In the genomic region with DNA sequence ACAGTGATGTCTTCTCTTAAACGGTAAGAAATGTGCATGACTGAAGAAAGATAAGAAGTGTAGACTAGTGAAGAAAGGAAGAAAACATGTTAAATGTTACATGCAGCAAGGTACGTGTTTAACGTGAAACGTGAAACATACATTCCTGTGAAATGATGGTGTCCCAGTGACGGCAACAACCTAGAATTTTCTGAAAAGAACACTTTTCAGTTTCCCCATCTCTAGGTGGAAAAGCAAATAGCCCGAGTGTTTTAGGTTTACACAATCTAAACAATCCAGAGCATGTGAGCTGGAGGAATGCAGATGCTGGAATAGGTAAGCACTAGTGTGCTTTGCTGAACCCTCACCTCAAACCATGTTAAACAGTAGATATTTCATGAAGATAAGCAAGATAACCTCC, we compare ENCODE assay signal across 23 cellular contexts.
"Had no signal": no experiment of that assay in that cellular context is flagged by ENCODE, and none has a peak within 500 bp of the region (broad histone marks: within the 10 kb centered on the region; RNA-seq: fewer than 3 reads in every experiment).

No MANE protein-coding gene starts in this region.

- H3K4me3 ChIP-seq: esophagus muscularis mucosa, gastrocnemius medialis, heart right ventricle, left ventricle myocardium inferior, lung, neural progenitor cell, pancreas, tibial artery had no signal

- H3K9me3 ChIP-seq: esophagus muscularis mucosa, gastrocnemius medialis, heart right ventricle, left ventricle myocardium inferior, pancreas, tibial artery had no signal

- H3K27ac Mint-ChIP-seq: dendritic cell treated with granulocyte-macrophage colony-stimulating factor and Interleukin-4, amounts not matched to agents 40 ng/mL and 50 ng/mL, for 4 days; effector memory CD8-positive, alpha-beta T cell; natural killer cell treated with Interleukin-12 subunit alpha and Interleukin-12 subunit beta and Interleukin-15 and Interleukin-18, amount 100 ng/mL, for 72 hours; neural progenitor cell; progenitor cell of endocrine pancreas; stimulated activated effector memory CD8-positive, alpha-beta T cell treated with anti-CD3 and anti-CD28 coated beads, Interleukin-12 subunit alpha, Interleukin-12 subunit beta, amount 100 ng/mL, for 72 hours; stimulated activated naive CD8-positive, alpha-beta T cell treated with anti-CD3 and anti-CD28 coated beads, Interleukin-15, Interleukin-2, amounts not matched to agents 100 ng/mL and 50 ng/mL, for 24 hours had no signal

- ATAC-seq: effector memory CD8-positive, alpha-beta T cell; gastrocnemius medialis; heart right ventricle; natural killer cell treated with Interleukin-12 subunit alpha and Interleukin-12 subunit beta and Interleukin-15 and Interleukin-18, amount 100 ng/mL, for 72 hours; pancreas; right cardiac atrium; stimulated activated effector memory CD8-positive, alpha-beta T cell treated with anti-CD3 and anti-CD28 coated beads, Interleukin-12 subunit alpha, Interleukin-12 subunit beta, amount 100 ng/mL, for 72 hours had no signal

- H3K36me3 Mint-ChIP-seq: natural killer cell treated with Interleukin-12 subunit alpha and Interleukin-12 subunit beta and Interleukin-15 and Interleukin-18, amount 100 ng/mL, for 72 hours; neural progenitor cell; stimulated activated effector memory CD8-positive, alpha-beta T cell treated with anti-CD3 and anti-CD28 coated beads, Interleukin-12 subunit alpha, Interleukin-12 subunit beta, amount 100 ng/mL, for 72 hours had no signal

- H3K27me3 ChIP-seq: esophagus muscularis mucosa, gastrocnemius medialis, neural progenitor cell, pancreas, tibial artery had no signal

- H3K36me3 ChIP-seq: esophagus muscularis mucosa, gastrocnemius medialis, heart right ventricle, left ventricle myocardium inferior, neural progenitor cell, pancreas, tibial artery had no signal

- FAIRE-seq: pancreas, small intestine had no signal

- H3K9me3 Mint-ChIP-seq: dendritic cell treated with granulocyte-macrophage colony-stimulating factor and Interleukin-4, amounts not matched to agents 40 ng/mL and 50 ng/mL, for 4 days; effector memory CD8-positive, alpha-beta T cell; natural killer cell treated with Interleukin-12 subunit alpha and Interleukin-12 subunit beta and Interleukin-15 and Interleukin-18, amount 100 ng/mL, for 72 hours; neural progenitor cell; stimulated activated effector memory CD8-positive, alpha-beta T cell treated with anti-CD3 and anti-CD28 coated beads, Interleukin-12 subunit alpha, Interleukin-12 subunit beta, amount 100 ng/mL, for 72 hours; stimulated activated naive CD8-positive, alpha-beta T cell treated with anti-CD3 and anti-CD28 coated beads, Interleukin-15, Interleukin-2, amounts not matched to agents 100 ng/mL and 50 ng/mL, for 24 hours had no signal

- H3K4me1 ChIP-seq: gastrocnemius medialis, heart right ventricle, left ventricle myocardium inferior, neural progenitor cell, pancreas, tibial artery had no signal

- H3K4me3 Mint-ChIP-seq: dendritic cell treated with granulocyte-macrophage colony-stimulating factor and Interleukin-4, amounts not matched to agents 40 ng/mL and 50 ng/mL, for 4 days; effector memory CD8-positive, alpha-beta T cell; natural killer cell treated with Interleukin-12 subunit alpha and Interleukin-12 subunit beta and Interleukin-15 and Interleukin-18, amount 100 ng/mL, for 72 hours; neural progenitor cell; stimulated activated effector memory CD8-positive, alpha-beta T cell treated with anti-CD3 and anti-CD28 coated beads, Interleukin-12 subunit alpha, Interleukin-12 subunit beta, amount 100 ng/mL, for 72 hours; stimulated activated naive CD8-positive, alpha-beta T cell treated with anti-CD3 and anti-CD28 coated beads, Interleukin-15, Interleukin-2, amounts not matched to agents 100 ng/mL and 50 ng/mL, for 24 hours had no signal

- DNase-seq: effector memory CD8-positive, alpha-beta T cell; gastrocnemius medialis; heart right ventricle; islet precursor cell; left ventricle myocardium inferior; mesenchymal stem cell; midbrain; nucleus accumbens; pancreas; right cardiac atrium; small intestine; stimulated activated CD4-positive, alpha-beta T cell treated with anti-CD3 and anti-CD28 coated beads, Interleukin-4, amount 100 ng/mL, for 1 hour; stimulated activated CD8-positive, alpha-beta memory T cell treated with anti-CD3 and anti-CD28 coated beads, Interleukin-4, amount 100 ng/mL, for 48 hours; tibial artery had no signal

- H3K27ac ChIP-seq: epithelial cell of prostate, esophagus muscularis mucosa, gastrocnemius medialis, heart right ventricle, left ventricle myocardium inferior, neural progenitor cell, pancreas, tibial artery had no signal

- H3K27me3 Mint-ChIP-seq: progenitor cell of endocrine pancreas; stimulated activated naive CD8-positive, alpha-beta T cell treated with anti-CD3 and anti-CD28 coated beads, Interleukin-15, Interleukin-2, amounts not matched to agents 100 ng/mL and 50 ng/mL, for 24 hours had no signal
